Comparison of ENCODE assay signal across 15 cellular contexts in genomic region chrX:45622538-45622937, GRCh38.
DNase-seq lines count a peak whose midpoint lies in the region; ATAC-seq and TF ChIP-seq lines count a peak whose summit lies in the region.
"Had no signal": no experiment of that assay in that cellular context is flagged by ENCODE, and none has a peak within 500 bp of the region (broad histone marks: within the 10 kb centered on the region; RNA-seq: fewer than 3 reads in every experiment).

No MANE protein-coding gene starts in this region.

- peaks cover 7% of the 10 kb centered on the region for H3K9me3 Mint-ChIP-seq in stimulated activated naive CD8-positive, alpha-beta T cell treated with anti-CD3 and anti-CD28 coated beads, Interleukin-15, Interleukin-2, amounts not matched to agents 100 ng/mL and 50 ng/mL, for 24 hours
- H3K9me3 Mint-ChIP-seq in activated naive CD8-positive, alpha-beta T cell treated with anti-CD3 and anti-CD28 coated beads, Interleukin-2, amount 50 U/mL, for 24 hours, result peaks cover 22% of the 10 kb centered on the region

- no peak for DNase-seq in stimulated activated naive CD8-positive, alpha-beta T cell treated with anti-CD3 and anti-CD28 coated beads, Interleukin-15, Interleukin-2, amounts not matched to agents 100 U/mL and 50 U/mL, for 24 hours
- DNase-seq in activated naive CD8-positive, alpha-beta T cell treated with anti-CD3 and anti-CD28 coated beads, Interleukin-2, amount 50 U/mL, for 24 hours, result no peak
- peak; percentile 59 to 82 for DNase-seq in foreskin keratinocyte
- no peak for DNase-seq in SKM-1 (lab: John Stamatoyannopoulos, UW; ENCODE audit: unreplicated experiment)
- DNase-seq in globus pallidus (ENCODE audit: low spot score), result no peak
- DNase-seq in NCI-H510A treated with DMSO at 0.1 percent for 48 hours (lab: John Stamatoyannopoulos, UW), result no peak
- DNase-seq in cerebellum (ENCODE audit: low spot score), result no peak
- DNase-seq: caudate nucleus, head of caudate nucleus, NCI-H1694, posterior cingulate gyrus, T-helper 17 cell had no signal

- peak overlapping the region; percentile 60 for H3K27ac ChIP-seq in foreskin keratinocyte
- H3K27ac ChIP-seq: C4-2B had no signal

- peak overlapping the region; percentile 13 for H3K4me3 Mint-ChIP-seq in stimulated activated naive CD8-positive, alpha-beta T cell treated with anti-CD3 and anti-CD28 coated beads, Interleukin-15, Interleukin-2, amounts not matched to agents 100 ng/mL and 50 ng/mL, for 24 hours
- peak overlapping the region; percentile 48 for H3K4me3 Mint-ChIP-seq in activated naive CD8-positive, alpha-beta T cell treated with anti-CD3 and anti-CD28 coated beads, Interleukin-2, amount 50 U/mL, for 24 hours
- H3K4me3 Mint-ChIP-seq: T-helper 17 cell had no signal

- H3K27me3 Mint-ChIP-seq in stimulated activated naive CD8-positive, alpha-beta T cell treated with anti-CD3 and anti-CD28 coated beads, Interleukin-15, Interleukin-2, amounts not matched to agents 100 ng/mL and 50 ng/mL, for 24 hours, result no peaks in the 10 kb centered on the region
- H3K27me3 Mint-ChIP-seq in activated naive CD8-positive, alpha-beta T cell treated with anti-CD3 and anti-CD28 coated beads, Interleukin-2, amount 50 U/mL, for 24 hours, result no peaks in the 10 kb centered on the region
- H3K27me3 Mint-ChIP-seq: T-helper 17 cell had no signal

- peaks cover 7% of the 10 kb centered on the region for H3K36me3 Mint-ChIP-seq in stimulated activated naive CD8-positive, alpha-beta T cell treated with anti-CD3 and anti-CD28 coated beads, Interleukin-15, Interleukin-2, amounts not matched to agents 100 ng/mL and 50 ng/mL, for 24 hours (ENCODE audit: low read depth)
- H3K36me3 Mint-ChIP-seq in activated naive CD8-positive, alpha-beta T cell treated with anti-CD3 and anti-CD28 coated beads, Interleukin-2, amount 50 U/mL, for 24 hours (ENCODE audit: low read depth), result peaks cover 7% of the 10 kb centered on the region

- peaks cover 41% of the 10 kb centered on the region for H3K4me1 Mint-ChIP-seq in stimulated activated naive CD8-positive, alpha-beta T cell treated with anti-CD3 and anti-CD28 coated beads, Interleukin-15, Interleukin-2, amounts not matched to agents 100 ng/mL and 50 ng/mL, for 24 hours (ENCODE audit: low read depth)
- peaks cover 41% of the 10 kb centered on the region for H3K4me1 Mint-ChIP-seq in activated naive CD8-positive, alpha-beta T cell treated with anti-CD3 and anti-CD28 coated beads, Interleukin-2, amount 50 U/mL, for 24 hours
- H3K4me1 Mint-ChIP-seq: T-helper 17 cell had no signal

- peak overlapping the region; percentile 89 for H3K27ac Mint-ChIP-seq in stimulated activated naive CD8-positive, alpha-beta T cell treated with anti-CD3 and anti-CD28 coated beads, Interleukin-15, Interleukin-2, amounts not matched to agents 100 ng/mL and 50 ng/mL, for 24 hours
- peak overlapping the region; percentile 92 for H3K27ac Mint-ChIP-seq in activated naive CD8-positive, alpha-beta T cell treated with anti-CD3 and anti-CD28 coated beads, Interleukin-2, amount 50 U/mL, for 24 hours
- H3K27ac Mint-ChIP-seq: T-helper 17 cell had no signal

- H3K4me1 ChIP-seq in foreskin keratinocyte, result peaks cover 36% of the 10 kb centered on the region

- ATAC-seq in stimulated activated naive CD8-positive, alpha-beta T cell treated with anti-CD3 and anti-CD28 coated beads, Interleukin-15, Interleukin-2, amounts not matched to agents 100 U/mL and 50 U/mL, for 24 hours, result no peak
- no peak for ATAC-seq in activated naive CD8-positive, alpha-beta T cell treated with anti-CD3 and anti-CD28 coated beads, Interleukin-2, amount 50 U/mL, for 24 hours
- peak; percentile 48 for ATAC-seq in foreskin keratinocyte
- ATAC-seq: HepG2, T-helper 17 cell had no signal

- no peaks in the 10 kb centered on the region for H3K27me3 ChIP-seq in foreskin keratinocyte

- TF ChIP-seq CTCF in foreskin keratinocyte (conservative IDR thresholded peaks at IDR 0.05), result no peak

Comparison
In these comparisons a context has a peak if more than half of its experiments do, and no peak if none do; other contexts are left out.
1. DNase-seq: peak in foreskin keratinocyte (2 of 2); none in stimulated activated naive CD8-positive, alpha-beta T cell treated with anti-CD3 and anti-CD28 coated beads, Interleukin-15, Interleukin-2, amounts not matched to agents 100 U/mL and 50 U/mL, for 24 hours (single experiment), activated naive CD8-positive, alpha-beta T cell treated with anti-CD3 and anti-CD28 coated beads, Interleukin-2, amount 50 U/mL, for 24 hours (single experiment), SKM-1 (single experiment), globus pallidus (single experiment), NCI-H510A treated with DMSO at 0.1 percent for 48 hours (single experiment) and cerebellum (single experiment).